Comparison of ENCODE assay signal across 8 cellular contexts in genomic region chr15:67085818-67086649, GRCh38. TPM values are rescaled to one million over a fixed set of nuclear protein-coding genes. Genes with fewer than 3 reads are reported as not detected.
DNase-seq lines count a peak whose midpoint lies in the region; ATAC-seq and TF ChIP-seq lines count a peak whose summit lies in the region.

No MANE protein-coding gene starts in this region.

- no peaks in the 10 kb centered on the region for H3K27me3 ChIP-seq in CD8-positive, alpha-beta T cell (ENCODE audit: insufficient read depth, low read length)

- H3K9me3 Mint-ChIP-seq in CD8-positive, alpha-beta T cell, result no peaks in the 10 kb centered on the region
- no peaks in the 10 kb centered on the region for H3K9me3 Mint-ChIP-seq in activated CD8-positive, alpha-beta T cell treated with anti-CD3 and anti-CD28 coated beads, Interleukin-2, amount 10 ng/mL, durations not matched to agents 7 days and 5 days (ENCODE audit: insufficient read depth)

- H3K4me1 ChIP-seq in CD8-positive, alpha-beta T cell (ENCODE audit: insufficient read depth, low read length), result peaks cover 71% of the 10 kb centered on the region

- H3K4me3 Mint-ChIP-seq in CD8-positive, alpha-beta T cell, result no peak overlapping the region
- peak overlapping the region; percentile 49 for H3K4me3 Mint-ChIP-seq in activated CD8-positive, alpha-beta T cell treated with anti-CD3 and anti-CD28 coated beads, Interleukin-2, amount 10 ng/mL, durations not matched to agents 7 days and 5 days

- CTCF ChIA-PET in CD8-positive, alpha-beta T cell (lab: Charles Lee), result interaction anchor here (1.0 to 1.3 kb wide), 2 partner anchors 16 to 55 kb away, joined by 3 read pairs; no protein-coding TSS in a partner anchor
- CTCF ChIA-PET in activated CD8-positive, alpha-beta T cell treated with anti-CD3 and anti-CD28 coated beads, Interleukin-2, amount 10 ng/mL, durations not matched to agents 7 days and 5 days (lab: Charles Lee), result interaction anchor here (1.1 to 2.2 kb wide), 6 partner anchors 8 to 38 kb away, joined by 3 to 5 read pairs (median 4); no protein-coding TSS in a partner anchor

- no peaks in the 10 kb centered on the region for H3K36me3 ChIP-seq in CD8-positive, alpha-beta T cell (ENCODE audit: insufficient read depth, low read length)

- no peak overlapping the region for H3K27ac ChIP-seq in CD8-positive, alpha-beta T cell (ENCODE audit: low read depth, low read length)

- H3K27me3 Mint-ChIP-seq in CD8-positive, alpha-beta T cell (ENCODE audit: low read depth), result no peaks in the 10 kb centered on the region
- H3K27me3 Mint-ChIP-seq in activated CD8-positive, alpha-beta T cell treated with anti-CD3 and anti-CD28 coated beads, Interleukin-2, amount 10 ng/mL, durations not matched to agents 7 days and 5 days (ENCODE audit: low read depth), result peaks cover 2% of the 10 kb centered on the region

- no peaks in the 10 kb centered on the region for H3K9me3 ChIP-seq in CD8-positive, alpha-beta T cell (ENCODE audit: low read length)

- intact Hi-C loops in CD8-positive, alpha-beta T cell (cut with DNase I, micrococcal nuclease), result no loop called here

- no peak overlapping the region for H3K4me3 ChIP-seq in CD8-positive, alpha-beta T cell (ENCODE audit: low read depth, low read length)

- H3K27ac Mint-ChIP-seq in CD8-positive, alpha-beta T cell, result peak overlapping the region; percentile 49
- peak overlapping the region; percentile 74 for H3K27ac Mint-ChIP-seq in activated CD8-positive, alpha-beta T cell treated with anti-CD3 and anti-CD28 coated beads, Interleukin-2, amount 10 ng/mL, durations not matched to agents 7 days and 5 days

- ATAC-seq in CD8-positive, alpha-beta T cell, result peak; percentile 15
- ATAC-seq in GM19372 (IDR thresholded peaks at IDR 0.05; ENCODE audit: low read depth, unreplicated experiment) (peak; percentile 52), HG03378 (IDR thresholded peaks at IDR 0.05; ENCODE audit: unreplicated experiment) (peak; percentile 29)
- ATAC-seq in activated CD8-positive, alpha-beta T cell treated with anti-CD3 and anti-CD28 coated beads, Interleukin-2, amount 10 ng/mL, durations not matched to agents 7 days and 5 days, result peak; percentile 59

- peaks cover 89% of the 10 kb centered on the region for H3K4me1 Mint-ChIP-seq in CD8-positive, alpha-beta T cell (ENCODE audit: low read depth)
- H3K4me1 Mint-ChIP-seq in activated CD8-positive, alpha-beta T cell treated with anti-CD3 and anti-CD28 coated beads, Interleukin-2, amount 10 ng/mL, durations not matched to agents 7 days and 5 days (ENCODE audit: low read depth), result peaks cover 98% of the 10 kb centered on the region

- no peak for TF ChIP-seq CTCF in CD8-positive, alpha-beta T cell (IDR thresholded peaks at IDR 0.05)

- H3K36me3 Mint-ChIP-seq in CD8-positive, alpha-beta T cell, result peaks cover 9% of the 10 kb centered on the region
- H3K36me3 Mint-ChIP-seq in activated CD8-positive, alpha-beta T cell treated with anti-CD3 and anti-CD28 coated beads, Interleukin-2, amount 10 ng/mL, durations not matched to agents 7 days and 5 days (ENCODE audit: low read depth), result peaks cover 58% of the 10 kb centered on the region

- POLR2A ChIA-PET in CD8-positive, alpha-beta T cell (lab: Charles Lee), result interaction anchor here (0.9 to 1.4 kb wide), 3 partner anchors 16 to 48 kb away, joined by 3 read pairs; no protein-coding TSS in a partner anchor
- POLR2A ChIA-PET in activated CD8-positive, alpha-beta T cell treated with anti-CD3 and anti-CD28 coated beads, Interleukin-2, amount 10 ng/mL, durations not matched to agents 7 days and 5 days (lab: Charles Lee), result interaction anchor here (0.7 to 10.1 kb wide), 10 partner anchors 10 to 168 kb away, joined by 3 to 124 read pairs (median 4); partner anchors contain the start of gene SMAD3

- DNase-seq in CD8-positive, alpha-beta T cell, result no peak
- DNase-seq in activated CD8-positive, alpha-beta T cell treated with anti-CD3 and anti-CD28 coated beads, Interleukin-2, amount 10 ng/mL, durations not matched to agents 7 days and 5 days, result peak; percentile 58
- DNase-seq in kidney tubule cell (ENCODE audit: low spot score) (peak; percentile 72), foreskin melanocyte (no peak), retina (no peak), ureter (ENCODE audit: low spot score) (no peak)

RNA-seq across cellular contexts. Expression of gene SMAD3, which starts 20.6 kb away (rescaled TPM):
- total RNA-seq in CD8-positive, alpha-beta T cell, result 10 to 100 TPM; 25.4 to 29.0 TPM
- 10 to 100 TPM; 26.8 to 27.1 TPM for total RNA-seq in activated CD8-positive, alpha-beta T cell treated with anti-CD3 and anti-CD28 coated beads, Interleukin-2, amount 10 ng/mL, durations not matched to agents 7 days and 5 days
- 124 TPM for total RNA-seq in ureter

Comparison
In these comparisons a context has a peak if more than half of its experiments do, and no peak if none do; other contexts are left out.
1. DNase-seq: peak in activated CD8-positive, alpha-beta T cell treated with anti-CD3 and anti-CD28 coated beads, Interleukin-2, amount 10 ng/mL, durations not matched to agents 7 days and 5 days (single experiment) and kidney tubule cell (single experiment); none in CD8-positive, alpha-beta T cell (0 of 7), foreskin melanocyte (single experiment), retina (single experiment) and ureter (single experiment).
2. Peak in every context shown above with its lines, with median percentiles within 50 percentile points of each other: ATAC-seq.